Comparison of ENCODE assay signal across 8 cellular contexts in the genomic region with DNA sequence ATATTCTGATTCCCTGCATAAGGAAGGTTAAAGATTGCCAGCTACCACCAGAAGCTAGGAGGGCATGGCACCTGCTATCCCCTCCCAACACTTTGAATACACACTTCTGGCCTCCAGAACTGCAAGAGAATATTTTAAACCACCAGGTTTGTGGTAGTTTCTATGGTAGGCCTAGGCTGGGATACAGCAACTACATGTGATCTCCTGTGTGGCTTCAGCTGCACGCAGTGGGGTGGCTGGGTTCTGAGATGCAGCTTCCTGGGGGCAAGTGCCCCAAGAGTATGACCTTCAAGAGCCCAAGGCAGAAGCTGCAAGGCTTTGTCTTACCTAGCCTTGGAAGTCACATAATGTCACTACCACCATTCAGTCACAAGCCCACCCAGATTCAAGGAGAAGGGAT. TPM values are rescaled to one million over a fixed set of nuclear protein-coding genes. Genes with fewer than 3 reads are reported as not detected.
"Had no signal": no experiment of that assay in that cellular context is flagged by ENCODE, and none has a peak within 500 bp of the region (broad histone marks: within the 10 kb centered on the region; RNA-seq: fewer than 3 reads in every experiment).

No MANE protein-coding gene starts in this region.

- H3K27ac ChIP-seq: HL-60 had no signal

- H3K4me3 Mint-ChIP-seq: IgD-negative memory B cell had no signal

- H3K27ac Mint-ChIP-seq: IgD-negative memory B cell had no signal

- DNase-seq: IMR-90, KBM-7 had no signal

- H3K4me1 Mint-ChIP-seq: IgD-negative memory B cell had no signal

- ATAC-seq: HepG2, K562 had no signal

- H3K4me3 ChIP-seq: K562 had no signal

- H3K36me3 Mint-ChIP-seq: IgD-negative memory B cell had no signal

RNA-seq across cellular contexts. Expression of a gene that starts 39.6 kb away (rescaled TPM):
- total RNA-seq: HT-29, HT1080, K562 had no signal
